In the genomic region with DNA sequence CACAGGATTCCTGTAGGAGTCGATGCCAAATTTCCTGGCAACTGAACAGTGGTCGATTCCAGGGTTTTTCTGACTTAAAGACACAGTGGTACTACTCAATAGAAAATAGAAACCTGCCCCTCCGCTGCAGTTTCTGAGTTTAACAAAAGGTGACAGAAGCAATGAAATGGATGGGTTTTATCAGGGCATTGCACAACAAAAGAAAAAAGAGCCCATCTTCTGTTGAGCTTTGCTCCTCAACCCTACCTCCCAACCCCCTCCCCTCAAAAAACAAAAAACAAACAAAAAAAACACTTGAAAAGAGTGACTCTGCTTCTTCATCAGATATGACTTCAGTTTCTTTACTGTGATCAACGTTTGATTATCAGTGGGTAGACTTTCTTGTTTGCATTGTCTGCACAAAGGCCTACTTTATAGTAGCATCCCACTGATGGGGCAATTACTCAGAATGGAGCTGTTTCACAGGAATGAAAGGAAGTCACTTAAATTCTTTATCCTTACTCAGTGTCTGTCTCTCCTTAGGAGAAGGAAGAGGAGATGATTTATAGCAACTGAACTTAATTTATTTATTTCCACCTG, we compare ENCODE assay signal across 1 cellular context.
A peak's percentile ranks its signal among the peaks of the same experiment; 100 is the strongest.
TF ChIP-seq lines count a peak whose summit lies in the region.

No MANE protein-coding gene starts in this region.

TF ChIP-seq in HepG2, 621 proteins besides CTCF, POLR2A, EP300 and RAD21 (continued from another document and continues in another):
- TF ChIP-seq, protein P1, sequence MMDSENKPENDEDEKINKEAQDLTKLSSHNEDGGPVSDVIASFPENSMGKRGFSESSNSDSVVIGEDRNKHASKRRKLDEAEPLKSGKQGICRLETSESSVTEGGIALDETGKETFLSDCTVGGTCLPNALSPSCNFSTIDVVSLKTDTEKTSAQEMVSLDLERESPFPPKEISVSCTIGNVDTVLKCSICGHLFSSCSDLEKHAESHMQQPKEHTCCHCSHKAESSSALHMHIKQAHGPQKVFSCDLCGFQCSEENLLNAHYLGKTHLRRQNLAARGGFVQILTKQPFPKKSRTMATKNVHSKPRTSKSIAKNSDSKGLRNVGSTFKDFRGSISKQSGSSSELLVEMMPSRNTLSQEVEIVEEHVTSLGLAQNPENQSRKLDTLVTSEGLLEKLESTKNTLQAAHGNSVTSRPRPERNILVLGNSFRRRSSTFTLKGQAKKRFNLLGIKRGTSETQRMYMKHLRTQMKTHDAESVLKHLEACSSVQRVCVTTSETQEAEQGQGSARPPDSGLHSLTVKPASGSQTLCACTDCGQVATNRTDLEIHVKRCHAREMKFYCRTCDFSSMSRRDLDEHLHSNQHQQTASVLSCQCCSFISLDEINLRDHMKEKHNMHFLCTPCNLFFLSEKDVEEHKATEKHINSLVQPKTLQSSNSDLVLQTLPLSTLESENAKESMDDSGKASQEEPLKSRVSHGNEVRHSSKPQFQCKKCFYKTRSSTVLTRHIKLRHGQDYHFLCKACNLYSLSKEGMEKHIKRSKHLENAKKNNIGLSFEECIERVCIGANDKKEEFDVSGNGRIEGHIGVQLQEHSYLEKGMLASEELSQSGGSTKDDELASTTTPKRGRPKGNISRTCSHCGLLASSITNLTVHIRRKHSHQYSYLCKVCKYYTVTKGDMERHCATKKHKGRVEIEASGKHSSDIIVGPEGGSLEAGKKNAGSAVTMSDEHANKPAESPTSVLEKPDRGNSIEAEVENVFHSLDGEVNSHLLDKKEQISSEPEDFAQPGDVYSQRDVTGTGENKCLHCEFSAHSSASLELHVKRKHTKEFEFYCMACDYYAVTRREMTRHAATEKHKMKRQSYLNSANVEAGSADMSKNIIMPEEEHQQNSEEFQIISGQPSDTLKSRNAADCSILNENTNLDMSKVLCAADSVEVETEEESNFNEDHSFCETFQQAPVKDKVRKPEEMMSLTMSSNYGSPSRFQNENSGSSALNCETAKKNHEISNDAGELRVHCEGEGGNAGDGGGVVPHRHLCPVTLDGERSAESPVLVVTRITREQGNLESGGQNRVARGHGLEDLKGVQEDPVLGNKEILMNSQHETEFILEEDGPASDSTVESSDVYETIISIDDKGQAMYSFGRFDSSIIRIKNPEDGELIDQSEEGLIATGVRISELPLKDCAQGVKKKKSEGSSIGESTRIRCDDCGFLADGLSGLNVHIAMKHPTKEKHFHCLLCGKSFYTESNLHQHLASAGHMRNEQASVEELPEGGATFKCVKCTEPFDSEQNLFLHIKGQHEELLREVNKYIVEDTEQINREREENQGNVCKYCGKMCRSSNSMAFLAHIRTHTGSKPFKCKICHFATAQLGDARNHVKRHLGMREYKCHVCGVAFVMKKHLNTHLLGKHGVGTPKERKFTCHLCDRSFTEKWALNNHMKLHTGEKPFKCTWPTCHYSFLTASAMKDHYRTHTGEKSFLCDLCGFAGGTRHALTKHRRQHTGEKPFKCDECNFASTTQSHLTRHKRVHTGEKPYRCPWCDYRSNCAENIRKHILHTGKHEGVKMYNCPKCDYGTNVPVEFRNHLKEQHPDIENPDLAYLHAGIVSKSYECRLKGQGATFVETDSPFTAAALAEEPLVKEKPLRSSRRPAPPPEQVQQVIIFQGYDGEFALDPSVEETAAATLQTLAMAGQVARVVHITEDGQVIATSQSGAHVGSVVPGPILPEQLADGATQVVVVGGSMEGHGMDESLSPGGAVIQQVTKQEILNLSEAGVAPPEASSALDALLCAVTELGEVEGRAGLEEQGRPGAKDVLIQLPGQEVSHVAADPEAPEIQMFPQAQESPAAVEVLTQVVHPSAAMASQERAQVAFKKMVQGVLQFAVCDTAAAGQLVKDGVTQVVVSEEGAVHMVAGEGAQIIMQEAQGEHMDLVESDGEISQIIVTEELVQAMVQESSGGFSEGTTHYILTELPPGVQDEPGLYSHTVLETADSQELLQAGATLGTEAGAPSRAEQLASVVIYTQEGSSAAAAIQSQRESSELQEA (CRISPR knock-in tag; IDR thresholded peaks at IDR 0.05; ENCODE audit: not compliant biosample characterization), result no peak
- TF ChIP-seq ZNF432 (CRISPR knock-in tag; IDR thresholded peaks at IDR 0.05; ENCODE audit: borderline replicate concordance) (no peak), RFXAP (CRISPR knock-in tag; IDR thresholded peaks at IDR 0.05; ENCODE audit: borderline replicate concordance) (no peak), NFIC (IDR thresholded peaks at IDR 0.05; ENCODE audit: low read length) (no peak), ZNF160 (CRISPR knock-in tag; IDR thresholded peaks at IDR 0.05) (no peak), NR2F6 (IDR thresholded peaks at IDR 0.05) (no peak), NR2F6 (CRISPR knock-in tag; IDR thresholded peaks at IDR 0.05) (no peak), POGZ (CRISPR knock-in tag; IDR thresholded peaks at IDR 0.05) (no peak), PAX8 (CRISPR knock-in tag; IDR thresholded peaks at IDR 0.05; ENCODE audit: borderline replicate concordance) (no peak), ZNF292 (CRISPR knock-in tag; IDR thresholded peaks at IDR 0.05; ENCODE audit: borderline replicate concordance, low read depth) (no peak), ZNF660 (CRISPR knock-in tag; IDR thresholded peaks at IDR 0.05; ENCODE audit: borderline replicate concordance, low read depth) (no peak), CREB1 (IDR thresholded peaks at IDR 0.05) (no peak), CREB1 (CRISPR knock-in tag; IDR thresholded peaks at IDR 0.05) (0 out of 2 replicates have a peak, but pooled peaks have one; percentile 26), AHR (CRISPR knock-in tag; IDR thresholded peaks at IDR 0.05) (no peak), HMGA1 (CRISPR knock-in tag; conservative IDR thresholded peaks at IDR 0.05) (no peak), PHF21A (CRISPR knock-in tag; IDR thresholded peaks at IDR 0.05) (no peak), AGO2 (optimal IDR thresholded peaks at IDR 0.05; ENCODE audit: low read depth, low read length) (no peak), IRX3 (CRISPR knock-in tag; IDR thresholded peaks at IDR 0.05; ENCODE audit: borderline replicate concordance, low read depth) (no peak), ZNF781 (CRISPR knock-in tag; IDR thresholded peaks at IDR 0.05; ENCODE audit: borderline replicate concordance, not compliant biosample characterization) (no peak), SOX5 (CRISPR knock-in tag; IDR thresholded peaks at IDR 0.05; ENCODE audit: borderline replicate concordance) (peak; percentile 50; the same call in 1 of the 2 replicates), ARHGAP35 (CRISPR knock-in tag; IDR thresholded peaks at IDR 0.05; ENCODE audit: borderline replicate concordance) (no peak), ZNF274 (CRISPR knock-in tag; IDR thresholded peaks at IDR 0.05) (no peak), TAF1 (CRISPR knock-in tag; IDR thresholded peaks at IDR 0.05) (no peak), TCF12 (IDR thresholded peaks at IDR 0.05) (no peak), TCF12 (CRISPR knock-in tag; IDR thresholded peaks at IDR 0.05) (no peak), HDAC6 (IDR thresholded peaks at IDR 0.05; ENCODE audit: low read depth, low read length) (no peak), ZKSCAN5 (CRISPR knock-in tag; IDR thresholded peaks at IDR 0.05) (no peak), DR1 (CRISPR knock-in tag; IDR thresholded peaks at IDR 0.05) (no peak)
- TF ChIP-seq, protein P2, sequence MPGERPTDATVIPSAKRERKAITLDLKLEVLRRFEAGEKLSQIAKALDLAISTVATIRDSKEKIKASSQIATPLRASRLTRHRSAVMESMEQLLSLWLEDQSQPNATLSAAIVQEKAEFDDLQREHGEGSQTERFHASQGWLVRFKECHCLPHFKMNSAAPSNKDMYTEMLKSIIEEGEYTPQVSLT (CRISPR knock-in tag; IDR thresholded peaks at IDR 0.05; ENCODE audit: borderline replicate concordance, low read depth), result no peak
- TF ChIP-seq, protein P3, sequence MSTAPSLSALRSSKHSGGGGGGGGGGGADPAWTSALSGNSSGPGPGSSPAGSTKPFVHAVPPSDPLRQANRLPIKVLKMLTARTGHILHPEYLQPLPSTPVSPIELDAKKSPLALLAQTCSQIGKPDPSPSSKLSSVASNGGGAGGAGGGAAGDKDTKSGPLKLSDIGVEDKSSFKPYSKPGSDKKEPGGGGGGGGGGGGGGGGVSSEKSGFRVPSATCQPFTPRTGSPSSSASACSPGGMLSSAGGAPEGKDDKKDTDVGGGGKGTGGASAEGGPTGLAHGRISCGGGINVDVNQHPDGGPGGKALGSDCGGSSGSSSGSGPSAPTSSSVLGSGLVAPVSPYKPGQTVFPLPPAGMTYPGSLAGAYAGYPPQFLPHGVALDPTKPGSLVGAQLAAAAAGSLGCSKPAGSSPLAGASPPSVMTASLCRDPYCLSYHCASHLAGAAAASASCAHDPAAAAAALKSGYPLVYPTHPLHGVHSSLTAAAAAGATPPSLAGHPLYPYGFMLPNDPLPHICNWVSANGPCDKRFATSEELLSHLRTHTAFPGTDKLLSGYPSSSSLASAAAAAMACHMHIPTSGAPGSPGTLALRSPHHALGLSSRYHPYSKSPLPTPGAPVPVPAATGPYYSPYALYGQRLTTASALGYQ (CRISPR knock-in tag; IDR thresholded peaks at IDR 0.05), result no peak
- TF ChIP-seq, protein P4, sequence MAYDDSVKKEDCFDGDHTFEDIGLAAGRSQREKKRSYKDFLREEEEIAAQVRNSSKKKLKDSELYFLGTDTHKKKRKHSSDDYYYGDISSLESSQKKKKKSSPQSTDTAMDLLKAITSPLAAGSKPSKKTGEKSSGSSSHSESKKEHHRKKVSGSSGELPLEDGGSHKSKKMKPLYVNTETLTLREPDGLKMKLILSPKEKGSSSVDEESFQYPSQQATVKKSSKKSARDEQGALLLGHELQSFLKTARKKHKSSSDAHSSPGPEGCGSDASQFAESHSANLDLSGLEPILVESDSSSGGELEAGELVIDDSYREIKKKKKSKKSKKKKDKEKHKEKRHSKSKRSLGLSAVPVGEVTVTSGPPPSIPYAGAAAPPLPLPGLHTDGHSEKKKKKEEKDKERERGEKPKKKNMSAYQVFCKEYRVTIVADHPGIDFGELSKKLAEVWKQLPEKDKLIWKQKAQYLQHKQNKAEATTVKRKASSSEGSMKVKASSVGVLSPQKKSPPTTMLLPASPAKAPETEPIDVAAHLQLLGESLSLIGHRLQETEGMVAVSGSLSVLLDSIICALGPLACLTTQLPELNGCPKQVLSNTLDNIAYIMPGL (CRISPR knock-in tag; IDR thresholded peaks at IDR 0.05; ENCODE audit: borderline replicate concordance in 1 of 2, low read depth in 1 of 2), result no peak
- TF ChIP-seq, protein P5, sequence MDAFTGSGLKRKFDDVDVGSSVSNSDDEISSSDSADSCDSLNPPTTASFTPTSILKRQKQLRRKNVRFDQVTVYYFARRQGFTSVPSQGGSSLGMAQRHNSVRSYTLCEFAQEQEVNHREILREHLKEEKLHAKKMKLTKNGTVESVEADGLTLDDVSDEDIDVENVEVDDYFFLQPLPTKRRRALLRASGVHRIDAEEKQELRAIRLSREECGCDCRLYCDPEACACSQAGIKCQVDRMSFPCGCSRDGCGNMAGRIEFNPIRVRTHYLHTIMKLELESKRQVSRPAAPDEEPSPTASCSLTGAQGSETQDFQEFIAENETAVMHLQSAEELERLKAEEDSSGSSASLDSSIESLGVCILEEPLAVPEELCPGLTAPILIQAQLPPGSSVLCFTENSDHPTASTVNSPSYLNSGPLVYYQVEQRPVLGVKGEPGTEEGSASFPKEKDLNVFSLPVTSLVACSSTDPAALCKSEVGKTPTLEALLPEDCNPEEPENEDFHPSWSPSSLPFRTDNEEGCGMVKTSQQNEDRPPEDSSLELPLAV (CRISPR knock-in tag; conservative IDR thresholded peaks at IDR 0.05; ENCODE audit: low read depth), result no peak
- TF ChIP-seq, protein P6, sequence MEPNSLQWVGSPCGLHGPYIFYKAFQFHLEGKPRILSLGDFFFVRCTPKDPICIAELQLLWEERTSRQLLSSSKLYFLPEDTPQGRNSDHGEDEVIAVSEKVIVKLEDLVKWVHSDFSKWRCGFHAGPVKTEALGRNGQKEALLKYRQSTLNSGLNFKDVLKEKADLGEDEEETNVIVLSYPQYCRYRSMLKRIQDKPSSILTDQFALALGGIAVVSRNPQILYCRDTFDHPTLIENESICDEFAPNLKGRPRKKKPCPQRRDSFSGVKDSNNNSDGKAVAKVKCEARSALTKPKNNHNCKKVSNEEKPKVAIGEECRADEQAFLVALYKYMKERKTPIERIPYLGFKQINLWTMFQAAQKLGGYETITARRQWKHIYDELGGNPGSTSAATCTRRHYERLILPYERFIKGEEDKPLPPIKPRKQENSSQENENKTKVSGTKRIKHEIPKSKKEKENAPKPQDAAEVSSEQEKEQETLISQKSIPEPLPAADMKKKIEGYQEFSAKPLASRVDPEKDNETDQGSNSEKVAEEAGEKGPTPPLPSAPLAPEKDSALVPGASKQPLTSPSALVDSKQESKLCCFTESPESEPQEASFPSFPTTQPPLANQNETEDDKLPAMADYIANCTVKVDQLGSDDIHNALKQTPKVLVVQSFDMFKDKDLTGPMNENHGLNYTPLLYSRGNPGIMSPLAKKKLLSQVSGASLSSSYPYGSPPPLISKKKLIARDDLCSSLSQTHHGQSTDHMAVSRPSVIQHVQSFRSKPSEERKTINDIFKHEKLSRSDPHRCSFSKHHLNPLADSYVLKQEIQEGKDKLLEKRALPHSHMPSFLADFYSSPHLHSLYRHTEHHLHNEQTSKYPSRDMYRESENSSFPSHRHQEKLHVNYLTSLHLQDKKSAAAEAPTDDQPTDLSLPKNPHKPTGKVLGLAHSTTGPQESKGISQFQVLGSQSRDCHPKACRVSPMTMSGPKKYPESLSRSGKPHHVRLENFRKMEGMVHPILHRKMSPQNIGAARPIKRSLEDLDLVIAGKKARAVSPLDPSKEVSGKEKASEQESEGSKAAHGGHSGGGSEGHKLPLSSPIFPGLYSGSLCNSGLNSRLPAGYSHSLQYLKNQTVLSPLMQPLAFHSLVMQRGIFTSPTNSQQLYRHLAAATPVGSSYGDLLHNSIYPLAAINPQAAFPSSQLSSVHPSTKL (CRISPR knock-in tag; IDR thresholded peaks at IDR 0.05), result peak; percentile 21; the same call in 1 of the 2 replicates
- TF ChIP-seq, protein P7, sequence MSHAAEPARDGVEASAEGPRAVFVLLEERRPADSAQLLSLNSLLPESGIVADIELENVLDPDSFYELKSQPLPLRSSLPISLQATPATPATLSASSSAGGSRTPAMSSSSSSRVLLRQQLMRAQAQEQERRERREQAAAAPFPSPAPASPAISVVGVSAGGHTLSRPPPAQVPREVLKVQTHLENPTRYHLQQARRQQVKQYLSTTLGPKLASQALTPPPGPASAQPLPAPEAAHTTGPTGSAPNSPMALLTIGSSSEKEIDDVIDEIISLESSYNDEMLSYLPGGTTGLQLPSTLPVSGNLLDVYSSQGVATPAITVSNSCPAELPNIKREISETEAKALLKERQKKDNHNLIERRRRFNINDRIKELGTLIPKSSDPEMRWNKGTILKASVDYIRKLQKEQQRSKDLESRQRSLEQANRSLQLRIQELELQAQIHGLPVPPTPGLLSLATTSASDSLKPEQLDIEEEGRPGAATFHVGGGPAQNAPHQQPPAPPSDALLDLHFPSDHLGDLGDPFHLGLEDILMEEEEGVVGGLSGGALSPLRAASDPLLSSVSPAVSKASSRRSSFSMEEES (CRISPR knock-in tag; IDR thresholded peaks at IDR 0.05), result no peak
